17 cellular contexts compared by ENCODE assay signal in genomic region chr17:56601613-56602012, GRCh38. TPM values are rescaled to one million over a fixed set of nuclear protein-coding genes. Genes with fewer than 3 reads are reported as not detected.
A peak's percentile ranks its signal among the peaks of the same experiment; 100 is the strongest.
DNase-seq lines count a peak whose midpoint lies in the region; ATAC-seq and TF ChIP-seq lines count a peak whose summit lies in the region.
"Had no signal": no experiment of that assay in that cellular context is flagged by ENCODE, and none has a peak within 500 bp of the region (broad histone marks: within the 10 kb centered on the region; RNA-seq: fewer than 3 reads in every experiment).

No MANE protein-coding gene starts in this region.

- TF ChIP-seq EP300 in SK-N-SH (IDR thresholded peaks at IDR 0.05; ENCODE audit: borderline replicate concordance in 1 of 2, low read depth in 1 of 2, low read length in 1 of 2), result no peak

- H3K4me3 Mint-ChIP-seq in CD4-positive, CD25-positive, alpha-beta regulatory T cell, result peak overlapping the region in 3 of 4 donors; percentile 35 to 65 (median 44)
- peak overlapping the region in 7 of 10 donors; percentile 1 to 68 (median 56) for H3K4me3 Mint-ChIP-seq in naive thymus-derived CD8-positive, alpha-beta T cell
- no peak overlapping the region for H3K4me3 Mint-ChIP-seq in activated T-helper 17 cell treated with anti-CD3 and anti-CD28 coated beads, Interleukin-2, amount 50 U/mL, for 72 hours
- H3K4me3 Mint-ChIP-seq: GM23338 had no signal

- 48% methylated on average over 1 of the region's 1 CpG for WGBS in SK-N-SH (ENCODE audit: low lambda C conversion rate)

- H3K9me3 ChIP-seq in SK-N-SH (no peaks in the 10 kb centered on the region), SJCRH30 (replicated peaks) (no peaks in the 10 kb centered on the region; the same call in 1 of the 2 replicates)
- H3K9me3 ChIP-seq in CD4-positive, CD25-positive, alpha-beta regulatory T cell (ENCODE audit: control insufficient read depth in 2 of 2, low read length in 2 of 2), result no peaks in the 10 kb centered on the region

- peak overlapping the region; percentile 93 to 99 (median 97) for H3K27ac Mint-ChIP-seq in CD4-positive, CD25-positive, alpha-beta regulatory T cell
- peak overlapping the region; percentile 97 to 100 (median 99) for H3K27ac Mint-ChIP-seq in naive thymus-derived CD8-positive, alpha-beta T cell
- H3K27ac Mint-ChIP-seq in activated T-helper 17 cell treated with anti-CD3 and anti-CD28 coated beads, Interleukin-2, amount 50 U/mL, for 72 hours, result no peak overlapping the region
- H3K27ac Mint-ChIP-seq: GM23338 had no signal

- H3F3A ChIP-seq in SK-N-SH (replicated peaks; ENCODE audit: insufficient read depth), result peaks cover 11% of the 10 kb centered on the region

- no peak for TF ChIP-seq CTCF in SK-N-SH (IDR thresholded peaks at IDR 0.05)

- no peaks in the 10 kb centered on the region for H3K79me2 ChIP-seq in SK-N-SH (ENCODE audit: insufficient read depth)

- H3K4me1 ChIP-seq in SK-N-SH (ENCODE audit: control insufficient read depth in 1 of 2, insufficient read depth in 2 of 2, low read depth in 1 of 2, low read length in 1 of 2) (no peaks in the 10 kb centered on the region; a peak in 3 of 4 replicates), SJCRH30 (peaks cover 63% of the 10 kb centered on the region)
- peaks cover 76% of the 10 kb centered on the region for H3K4me1 ChIP-seq in CD4-positive, CD25-positive, alpha-beta regulatory T cell (ENCODE audit: control insufficient read depth, insufficient read depth, low read length, poor library complexity, severe bottlenecking)

- H2AFZ ChIP-seq in SK-N-SH (ENCODE audit: low read depth), result peak overlapping the region; percentile 13; the same call in 1 of the 2 replicates
- H2AFZ ChIP-seq: GM23338 had no signal

- no peaks in the 10 kb centered on the region for H3K36me3 ChIP-seq in SK-N-SH (replicated peaks in 1 of 2; ENCODE audit: control insufficient read depth in 1 of 2, insufficient read depth in 2 of 2, low read length in 1 of 2)
- H3K36me3 ChIP-seq in CD4-positive, CD25-positive, alpha-beta regulatory T cell (ENCODE audit: control insufficient read depth, insufficient read depth, low read length), result no peaks in the 10 kb centered on the region
- H3K36me3 ChIP-seq in SJCRH30, result no peaks in the 10 kb centered on the region
- H3K36me3 ChIP-seq: BLaER1 treated with 17β-estradiol and CSF1 and Interleukin-3, amounts not matched to agents 10 nM and 100 nM had no signal

- peaks cover 39% of the 10 kb centered on the region for H3K27me3 Mint-ChIP-seq in CD4-positive, CD25-positive, alpha-beta regulatory T cell
- peaks cover 0 to 19% (median 0%) of the 10 kb centered on the region in 5 donors for H3K27me3 Mint-ChIP-seq in naive thymus-derived CD8-positive, alpha-beta T cell
- H3K27me3 Mint-ChIP-seq in activated T-helper 17 cell treated with anti-CD3 and anti-CD28 coated beads, Interleukin-2, amount 50 U/mL, for 72 hours, result peaks cover 38% of the 10 kb centered on the region

- H3K9ac ChIP-seq in SK-N-SH, result no peak overlapping the region
- H3K9ac ChIP-seq: BLaER1 treated with 17β-estradiol and CSF1 and Interleukin-3, amounts not matched to agents 10 nM and 100 nM had no signal

- no peaks in the 10 kb centered on the region for H4K20me1 ChIP-seq in SK-N-SH (ENCODE audit: insufficient read depth)
- H4K20me1 ChIP-seq: BLaER1 treated with 17β-estradiol and CSF1 and Interleukin-3, amounts not matched to agents 10 nM and 100 nM had no signal

- ATAC-seq in SK-N-SH treated with all-trans-retinoic acid at 6 μM for 48 hours (no peak), HG02678 (IDR thresholded peaks at IDR 0.05; ENCODE audit: unreplicated experiment) (no peak)
- ATAC-seq in CD4-positive, CD25-positive, alpha-beta regulatory T cell (ENCODE audit: low read depth in 2 of 2), result no peak
- ATAC-seq in naive thymus-derived CD8-positive, alpha-beta T cell, result no peak
- ATAC-seq in activated T-helper 17 cell treated with anti-CD3 and anti-CD28 coated beads, Interleukin-2, amount 50 U/mL, for 72 hours (replicated peaks), result no peak
- ATAC-seq: GM23338 had no signal

- H3K36me3 Mint-ChIP-seq in CD4-positive, CD25-positive, alpha-beta regulatory T cell, result peaks cover 4% of the 10 kb centered on the region
- H3K36me3 Mint-ChIP-seq in naive thymus-derived CD8-positive, alpha-beta T cell, result peaks cover 0 to 5% (median 2%) of the 10 kb centered on the region in 3 donors
- H3K36me3 Mint-ChIP-seq in activated T-helper 17 cell treated with anti-CD3 and anti-CD28 coated beads, Interleukin-2, amount 50 U/mL, for 72 hours (ENCODE audit: low read depth), result no peaks in the 10 kb centered on the region

- DNase-seq in SK-N-SH (no peak), SJCRH30 (peak in 1 of 2 experiments; percentile 41), NCI-H1930 (lab: John Stamatoyannopoulos, UW) (no peak)
- no peak for DNase-seq in CD4-positive, CD25-positive, alpha-beta regulatory T cell
- DNase-seq in naive thymus-derived CD8-positive, alpha-beta T cell, result no peak
- DNase-seq: 8988T; CD4-positive, alpha-beta memory T cell; COR-L47; DMS153; DMS79 treated with DMSO at 0.1 percent for 48 hours; EL; H7 had no signal

- peaks cover 0 to 8% (median 2%) of the 10 kb centered on the region in 7 donors for H3K9me3 Mint-ChIP-seq in CD4-positive, CD25-positive, alpha-beta regulatory T cell
- peaks cover 0 to 4% (median 0%) of the 10 kb centered on the region in 9 donors for H3K9me3 Mint-ChIP-seq in naive thymus-derived CD8-positive, alpha-beta T cell
- H3K9me3 Mint-ChIP-seq in activated T-helper 17 cell treated with anti-CD3 and anti-CD28 coated beads, Interleukin-2, amount 50 U/mL, for 72 hours, result no peaks in the 10 kb centered on the region
- H3K9me3 Mint-ChIP-seq: GM23338 had no signal

- H3K9me2 ChIP-seq in SK-N-SH, result no peaks in the 10 kb centered on the region

- H3K27ac ChIP-seq in SK-N-SH (ENCODE audit: low read depth in 2 of 2, low read length in 1 of 2) (no peak overlapping the region), SJCRH30 (peak overlapping the region; percentile 100)
- peak overlapping the region; percentile 77 for H3K27ac ChIP-seq in CD4-positive, CD25-positive, alpha-beta regulatory T cell (ENCODE audit: insufficient read depth, low read length, poor library complexity, severe bottlenecking)

- H3K4me2 ChIP-seq in SK-N-SH, result no peak overlapping the region
- H3K4me2 ChIP-seq: GM23338 had no signal

- POLR2A ChIA-PET in SK-N-SH (lab: Yijun Ruan, JAX), result no interaction called here
- POLR2A ChIA-PET in naive thymus-derived CD8-positive, alpha-beta T cell (lab: Charles Lee), result interaction anchor here (2.0 to 15.8 kb wide), 5 partner anchors 5 to 53 kb away, joined by 5 to 349 read pairs (median 39); partner anchors contain the start of gene NOG

- CTCF ChIA-PET in SK-N-SH (lab: Yijun Ruan, JAX), result interaction anchor here (0.6 to 5.7 kb wide), 4 partner anchors 9 to 475 kb away, joined by 3 to 37 read pairs (median 9); partner anchors contain the start of gene NOG

- no peaks in the 10 kb centered on the region for H3K27me3 ChIP-seq in SK-N-SH (ENCODE audit: insufficient read depth)
- H3K27me3 ChIP-seq in CD4-positive, CD25-positive, alpha-beta regulatory T cell (ENCODE audit: control insufficient read depth, insufficient read depth, low read length), result peaks cover 6% of the 10 kb centered on the region
- H3K27me3 ChIP-seq in SJCRH30, result no peaks in the 10 kb centered on the region

- TF ChIP-seq RAD21 in SK-N-SH (IDR thresholded peaks at IDR 0.05; ENCODE audit: low read length), result no peak

- H3K4me3 ChIP-seq in SK-N-SH (ENCODE audit: low read depth in 2 of 2, low read length in 1 of 2) (no peak overlapping the region), SJCRH30 (no peak overlapping the region)
- H3K4me3 ChIP-seq in CD4-positive, CD25-positive, alpha-beta regulatory T cell (ENCODE audit: low read depth, low read length), result peak overlapping the region; percentile 8
- H3K4me3 ChIP-seq: BLaER1 treated with 17β-estradiol and CSF1 and Interleukin-3, amounts not matched to agents 10 nM and 100 nM; GM23338 had no signal

- peaks cover 10 to 91% (median 41%) of the 10 kb centered on the region in 4 donors for H3K4me1 Mint-ChIP-seq in CD4-positive, CD25-positive, alpha-beta regulatory T cell
- peaks cover 58 to 90% (median 87%) of the 10 kb centered on the region in 4 donors for H3K4me1 Mint-ChIP-seq in naive thymus-derived CD8-positive, alpha-beta T cell
- H3K4me1 Mint-ChIP-seq in activated T-helper 17 cell treated with anti-CD3 and anti-CD28 coated beads, Interleukin-2, amount 50 U/mL, for 72 hours, result no peaks in the 10 kb centered on the region

TF ChIP-seq in SK-N-SH, 30 proteins besides CTCF, POLR2A, EP300 and RAD21 (continues in another document):
- TF ChIP-seq USF2 (IDR thresholded peaks at IDR 0.05; ENCODE audit: borderline replicate concordance, low read depth, low read length), result no peak
- no peak for TF ChIP-seq CHD2 (IDR thresholded peaks at IDR 0.05; ENCODE audit: low read length, partially characterized antibody)
- no peak for TF ChIP-seq NFIC (IDR thresholded peaks at IDR 0.05; ENCODE audit: borderline replicate concordance)

TF ChIP-seq in SK-N-SH treated with all-trans-retinoic acid at 6 μM for 48 hours, 23 proteins besides CTCF, POLR2A, EP300 and RAD21 (continues in another document):
- TF ChIP-seq ESRRG (CRISPR knock-in tag; IDR thresholded peaks at IDR 0.05) (no peak), ARNTL (CRISPR knock-in tag; IDR thresholded peaks at IDR 0.05; ENCODE audit: borderline replicate concordance, low read depth) (no peak), ZFP3 (CRISPR knock-in tag; IDR thresholded peaks at IDR 0.05) (no peak), TCF4 (CRISPR knock-in tag; IDR thresholded peaks at IDR 0.05; ENCODE audit: borderline replicate concordance) (no peak), ZFP30 (CRISPR knock-in tag; IDR thresholded peaks at IDR 0.05) (no peak), RARB (CRISPR knock-in tag; IDR thresholded peaks at IDR 0.05) (no peak), OSR1 (CRISPR knock-in tag; IDR thresholded peaks at IDR 0.05) (no peak), PPARA (CRISPR knock-in tag; IDR thresholded peaks at IDR 0.05; ENCODE audit: borderline replicate concordance) (no peak)

RNA-seq across cellular contexts. Expression of gene NOG, which starts 8.1 kb away (rescaled TPM):
- polyA plus RNA-seq in SK-N-SH (2012; rRNA removed), result 3.1 and 3.2 TPM in 2 replicates
- 1.4 and 2.7 TPM in 2 replicates for polyA plus RNA-seq in SK-N-SH (2012; cell fraction: cytosol; rRNA removed)
- 2.5 and 2.7 TPM in 2 replicates for polyA plus RNA-seq in SK-N-SH (2012; cell fraction: nucleus; rRNA removed)
- total RNA-seq in CD4-positive, CD25-positive, alpha-beta regulatory T cell, result 4.8 TPM
- polyA plus RNA-seq in CD4-positive, CD25-positive, alpha-beta regulatory T cell, result 10 to 100 TPM; 14.2 to 34.7 (median 23.7) TPM
- 19.8 and 20.3 TPM in 2 replicates for total RNA-seq in SJCRH30 (2014; rRNA removed; shearing (Covaris generic))
- 100 to 1,000 TPM; 108 to 114 TPM for total RNA-seq in naive thymus-derived CD8-positive, alpha-beta T cell
- 10 to 100 TPM; 23.4 to 54.8 (median 49.9) TPM for polyA plus RNA-seq in naive thymus-derived CD8-positive, alpha-beta T cell
- total RNA-seq in activated T-helper 17 cell treated with anti-CD3 and anti-CD28 coated beads, Interleukin-2, amount 50 U/mL, for 72 hours, result under 1 TPM; 0.13 to 0.93 TPM

Comparison
In these comparisons a context has a peak if more than half of its experiments do, and no peak if none do; other contexts are left out.
1. H3K27ac ChIP-seq: peak in CD4-positive, CD25-positive, alpha-beta regulatory T cell (single experiment) and SJCRH30 (single experiment); none in SK-N-SH (0 of 2).